In the genomic region with DNA sequence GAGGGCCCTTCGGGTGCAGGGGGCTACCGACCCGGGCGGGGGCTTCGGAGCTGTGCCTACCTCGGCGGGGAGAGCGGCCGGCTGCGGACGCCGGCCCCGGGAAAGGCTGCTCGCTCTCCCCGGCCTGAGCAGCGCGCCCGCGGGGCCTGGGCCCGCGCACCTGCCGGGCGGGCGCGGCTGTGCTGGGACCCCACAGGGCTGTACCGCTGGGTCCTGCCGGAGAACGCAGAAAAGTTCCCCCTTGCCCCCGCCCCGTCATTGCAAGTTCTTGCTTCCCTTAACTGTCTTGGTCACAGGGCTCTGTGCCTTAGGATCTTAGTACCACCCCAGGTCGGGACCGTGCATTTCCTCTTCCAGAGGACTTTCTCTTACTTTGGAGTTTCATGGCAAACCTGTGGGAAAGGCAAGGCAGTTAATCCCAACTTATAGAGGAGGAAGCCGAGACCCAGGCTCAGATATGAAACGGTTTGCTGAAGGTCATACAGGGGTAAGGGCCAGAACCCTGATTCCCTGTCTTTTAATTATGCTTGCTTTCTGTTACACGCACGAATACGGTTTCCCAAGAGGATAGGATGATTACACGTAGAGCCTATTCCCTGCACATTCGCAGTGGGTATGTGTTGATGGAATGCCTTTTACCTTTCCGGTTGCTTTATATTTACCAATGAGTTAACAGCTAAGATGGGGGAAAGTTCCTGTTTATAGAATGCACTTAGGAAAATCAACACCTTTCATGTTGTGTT, we compare ENCODE assay signal across 8 cellular contexts. TPM values are rescaled to one million over a fixed set of nuclear protein-coding genes. Genes with fewer than 3 reads are reported as not detected.
DNase-seq lines count a peak whose midpoint lies in the region; ATAC-seq and TF ChIP-seq lines count a peak whose summit lies in the region.

No MANE protein-coding gene starts in this region.

- H3K36me3 Mint-ChIP-seq in IgD-negative memory B cell: peaks cover 7% of the 10 kb centered on the region
- peaks cover 40% of the 10 kb centered on the region for H3K36me3 Mint-ChIP-seq in activated T-helper 17 cell treated with anti-CD3 and anti-CD28 coated beads, Interleukin-2, amount 50 U/mL, for 72 hours (ENCODE audit: low read depth)

- no peaks in the 10 kb centered on the region for H3K27me3 Mint-ChIP-seq in IgD-negative memory B cell
- no peaks in the 10 kb centered on the region for H3K27me3 Mint-ChIP-seq in activated T-helper 17 cell treated with anti-CD3 and anti-CD28 coated beads, Interleukin-2, amount 50 U/mL, for 72 hours

- H3K9me3 Mint-ChIP-seq in IgD-negative memory B cell: no peaks in the 10 kb centered on the region
- H3K9me3 Mint-ChIP-seq in activated T-helper 17 cell treated with anti-CD3 and anti-CD28 coated beads, Interleukin-2, amount 50 U/mL, for 72 hours: no peaks in the 10 kb centered on the region

- ATAC-seq in GM21526 (IDR thresholded peaks at IDR 0.05; ENCODE audit: low FRiP score, unreplicated experiment): peak; percentile 21
- peak; percentile 26 for ATAC-seq in activated T-helper 17 cell treated with anti-CD3 and anti-CD28 coated beads, Interleukin-2, amount 50 U/mL, for 72 hours (replicated peaks)
- ATAC-seq in omental fat pad (ENCODE audit: low FRiP score): peak; percentile 38

- H3K4me3 Mint-ChIP-seq in IgD-negative memory B cell: peak overlapping the region; percentile 89 to 95 (median 92)
- peak overlapping the region; percentile 83 for H3K4me3 Mint-ChIP-seq in activated T-helper 17 cell treated with anti-CD3 and anti-CD28 coated beads, Interleukin-2, amount 50 U/mL, for 72 hours

- H3K27ac Mint-ChIP-seq in IgD-negative memory B cell: peak overlapping the region; percentile 92 to 94 (median 93)
- peak overlapping the region; percentile 78 for H3K27ac Mint-ChIP-seq in activated T-helper 17 cell treated with anti-CD3 and anti-CD28 coated beads, Interleukin-2, amount 50 U/mL, for 72 hours

- DNase-seq in EH (ENCODE audit: low read depth) (peak; percentile 50), globus pallidus (ENCODE audit: low spot score) (peak; percentile 33), omental fat pad (ENCODE audit: low spot score) (no peak), SK-N-DZ (ENCODE audit: low spot score) (no peak), T1000 (lab: John Stamatoyannopoulos, UW) (no peak)

- no peak for TF ChIP-seq CTCF in omental fat pad (IDR thresholded peaks at IDR 0.05)

- peaks cover 37 to 50% (median 43%) of the 10 kb centered on the region in 3 donors for H3K4me1 Mint-ChIP-seq in IgD-negative memory B cell
- H3K4me1 Mint-ChIP-seq in activated T-helper 17 cell treated with anti-CD3 and anti-CD28 coated beads, Interleukin-2, amount 50 U/mL, for 72 hours: peaks cover 42% of the 10 kb centered on the region

RNA-seq across cellular contexts. Expression of gene PCGF5, which starts 0.7 kb away (rescaled TPM):
- polyA plus RNA-seq in IgD-negative memory B cell: 81.7 TPM
- total RNA-seq in activated T-helper 17 cell treated with anti-CD3 and anti-CD28 coated beads, Interleukin-2, amount 50 U/mL, for 72 hours: 10 to 100 TPM; 32.9 to 37.3 TPM
- total RNA-seq in omental fat pad: 10 to 100 TPM; 31.9 to 55.4 (median 42.5) TPM
- 2.9 and 3.9 TPM in 2 replicates for polyA plus RNA-seq in SK-N-DZ (2014; cell fraction: cytosol; rRNA removed)
- 1.3 and 4.1 TPM in 2 replicates for polyA plus RNA-seq in SK-N-DZ (2014; cell fraction: nucleus; rRNA removed)

Comparison
In these comparisons a context has a peak if more than half of its experiments do, and no peak if none do; other contexts are left out.
1. DNase-seq: peak in EH (single experiment) and globus pallidus (single experiment); none in omental fat pad (single experiment), SK-N-DZ (single experiment) and T1000 (single experiment).
2. Peak in every context shown above with its lines, with median percentiles within 50 percentile points of each other: ATAC-seq.